Comparison of ENCODE assay signal across 18 cellular contexts in the genomic region with DNA sequence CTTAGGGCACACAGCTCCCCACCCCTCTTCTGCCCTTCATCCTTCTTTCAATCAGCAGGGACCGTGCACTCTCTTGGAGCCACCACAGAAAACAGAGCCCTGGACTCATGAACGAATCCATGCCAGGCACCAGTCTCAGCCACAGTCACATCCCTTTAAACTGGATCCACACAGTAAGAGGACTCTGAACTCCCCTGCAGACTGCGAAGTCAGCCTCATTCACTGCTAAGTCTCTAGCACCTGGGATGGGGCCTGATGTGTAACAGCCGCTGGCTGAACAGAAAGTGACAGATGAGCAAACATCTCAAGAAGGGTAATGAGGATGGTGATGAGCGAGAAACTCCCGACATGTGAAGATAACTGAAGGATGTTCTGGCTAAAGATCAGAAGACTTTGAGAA. TPM values are rescaled to one million over a fixed set of nuclear protein-coding genes. Genes with fewer than 3 reads are reported as not detected.
DNase-seq lines count a peak whose midpoint lies in the region; ATAC-seq and TF ChIP-seq lines count a peak whose summit lies in the region.
"Had no signal": no experiment of that assay in that cellular context is flagged by ENCODE, and none has a peak within 500 bp of the region (broad histone marks: within the 10 kb centered on the region; RNA-seq: fewer than 3 reads in every experiment).

No MANE protein-coding gene starts in this region.

- H3K4me3 Mint-ChIP-seq in WTC11 (no peak overlapping the region), nephron (no peak overlapping the region)
- H3K4me3 Mint-ChIP-seq: activated B cell treated with CpG ODN at 0.5 μM for 24 hours, IgD-negative memory B cell had no signal

- ATAC-seq in GM18909 (IDR thresholded peaks at IDR 0.05; ENCODE audit: poor library complexity, unreplicated experiment) (peak; percentile 14), WTC11 (no peak), mucosa of descending colon (no peak)

- peaks cover 4% of the 10 kb centered on the region; the same call in 1 of the 2 replicates for H3K36me3 Mint-ChIP-seq in WTC11
- H3K36me3 Mint-ChIP-seq in nephron (ENCODE audit: low read depth): peaks cover 17% of the 10 kb centered on the region

- no peak overlapping the region for H3K4me3 ChIP-seq in mucosa of descending colon
- H3K4me3 ChIP-seq: left lung, pancreas had no signal

- H3K9me3 Mint-ChIP-seq in WTC11: no peaks in the 10 kb centered on the region
- H3K9me3 Mint-ChIP-seq in nephron: no peaks in the 10 kb centered on the region
- H3K9me3 Mint-ChIP-seq: activated B cell treated with CpG ODN at 0.5 μM for 24 hours, IgD-negative memory B cell had no signal

- POLR2A ChIA-PET in WTC11 (lab: Charles Lee): no interaction called here

- H3K27me3 Mint-ChIP-seq in WTC11 (ENCODE audit: low read depth) (no peaks in the 10 kb centered on the region), nephron (ENCODE audit: low read depth) (no peaks in the 10 kb centered on the region)
- H3K27me3 Mint-ChIP-seq: activated B cell treated with CpG ODN at 0.5 μM for 24 hours, IgD-negative memory B cell had no signal

- in situ Hi-C loops in ACHN (cut with HindIII; ENCODE audit: low pct_ligation_motif_present, low pct_unique_long_range_greater_than_20kb, low sequenced_read_pairs): no loop called here

- intact Hi-C loops in mucosa of descending colon (cut with DNase I, micrococcal nuclease): no loop called here

- TF ChIP-seq CTCF in WTC11 (IDR thresholded peaks at IDR 0.05) (no peak), nephron (IDR thresholded peaks at IDR 0.05; ENCODE audit: unreplicated experiment in 3 of 3) (no peak), mucosa of descending colon (IDR thresholded peaks at IDR 0.05) (no peak)

- H3K4me1 Mint-ChIP-seq in WTC11: no peaks in the 10 kb centered on the region
- H3K4me1 Mint-ChIP-seq in nephron: peaks cover 5% of the 10 kb centered on the region

- H3K36me3 ChIP-seq in mucosa of descending colon (ENCODE audit: low read depth): no peaks in the 10 kb centered on the region

- CTCF ChIA-PET in WTC11 (lab: Charles Lee): no interaction called here

- no peaks in the 10 kb centered on the region for H3K4me1 ChIP-seq in mucosa of descending colon (ENCODE audit: low read depth)
- H3K4me1 ChIP-seq: pancreas had no signal

- H3K9me3 ChIP-seq in mucosa of descending colon: no peaks in the 10 kb centered on the region
- H3K9me3 ChIP-seq: left lung, pancreas had no signal

- peak; percentile 0 for DNase-seq in ACHN
- no peak for DNase-seq in WTC11 (ENCODE audit: low spot score)
- no peak for DNase-seq in NCI-H1436 (lab: John Stamatoyannopoulos, UW)
- no peak for DNase-seq in mucosa of descending colon
- no peak for DNase-seq in COR-L47 (lab: John Stamatoyannopoulos, UW)
- no peak for DNase-seq in SKM-1 (lab: John Stamatoyannopoulos, UW; ENCODE audit: unreplicated experiment)
- DNase-seq: activated B cell treated with CpG ODN at 0.5 μM for 24 hours; dermis blood vessel endothelial cell; EL; NCI-H2029 treated with DMSO at 0.1 percent for 48 hours; NCI-H510A treated with DMSO at 0.1 percent for 48 hours; stimulated activated CD4-positive, alpha-beta T cell treated with anti-CD3 and anti-CD28 coated beads, Interleukin-2, amount 100 ng/mL, for 24 hours had no signal

- H3K27ac Mint-ChIP-seq in WTC11 (no peak overlapping the region), nephron (peak overlapping the region in 2 of 3 experiments; percentile 54)
- H3K27ac Mint-ChIP-seq: activated B cell treated with CpG ODN at 0.5 μM for 24 hours had no signal

TF ChIP-seq in WTC11, 78 proteins besides CTCF, POLR2A, EP300 and RAD21:
- TF ChIP-seq, protein P1, sequence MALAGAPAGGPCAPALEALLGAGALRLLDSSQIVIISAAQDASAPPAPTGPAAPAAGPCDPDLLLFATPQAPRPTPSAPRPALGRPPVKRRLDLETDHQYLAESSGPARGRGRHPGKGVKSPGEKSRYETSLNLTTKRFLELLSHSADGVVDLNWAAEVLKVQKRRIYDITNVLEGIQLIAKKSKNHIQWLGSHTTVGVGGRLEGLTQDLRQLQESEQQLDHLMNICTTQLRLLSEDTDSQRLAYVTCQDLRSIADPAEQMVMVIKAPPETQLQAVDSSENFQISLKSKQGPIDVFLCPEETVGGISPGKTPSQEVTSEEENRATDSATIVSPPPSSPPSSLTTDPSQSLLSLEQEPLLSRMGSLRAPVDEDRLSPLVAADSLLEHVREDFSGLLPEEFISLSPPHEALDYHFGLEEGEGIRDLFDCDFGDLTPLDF (CRISPR knock-in tag; IDR thresholded peaks at IDR 0.05): no peak
- peak; percentile 49 for TF ChIP-seq GABPB1 (CRISPR knock-in tag; IDR thresholded peaks at IDR 0.05)

RNA-seq across cellular contexts. Expression of a gene that starts 45.8 kb away (rescaled TPM):
- total RNA-seq in WTC11 (2021): 1.7 to 2.6 TPM (median 2.2 TPM) in 3 replicates
- 1 to 10 TPM in 2 of 3 donors, under 1 TPM in 1; 0.23 to 2.3 (median 1.1) TPM for total RNA-seq in mucosa of descending colon
- total RNA-seq: activated B cell treated with CpG ODN at 0.5 μM for 24 hours, bronchial epithelial cell had no signal
